ENCODE assay signal across 32 cellular contexts in genomic region chr7:139993592-139993991, GRCh38.
"Had no signal": no experiment of that assay in that cellular context is flagged by ENCODE, and none has a peak within 500 bp of the region (broad histone marks: within the 10 kb centered on the region; RNA-seq: fewer than 3 reads in every experiment).

No MANE protein-coding gene starts in this region.

- H3K36me3 Mint-ChIP-seq: activated naive CD8-positive, alpha-beta T cell treated with anti-CD3 and anti-CD28 coated beads for 36 hours; T-cell had no signal

- H3K4me1 ChIP-seq: ascending aorta, Peyer's patch had no signal

- H3K27ac Mint-ChIP-seq: activated B cell treated with CpG ODN at 0.5 μM for 24 hours; activated CD4-positive, alpha-beta memory T cell treated with anti-CD3 and anti-CD28 coated beads, Interleukin-2, amount 10 ng/mL, durations not matched to agents 7 days and 5 days; activated naive CD8-positive, alpha-beta T cell treated with anti-CD3 and anti-CD28 coated beads for 36 hours; activated T-cell treated with anti-CD3 and anti-CD28 coated beads, Interleukin-2, amount 50 U/mL, for 72 hours; activated T-helper 17 cell treated with anti-CD3 and anti-CD28 coated beads, Interleukin-2, amount 50 U/mL, for 72 hours; T-cell; T-helper 17 cell had no signal

- H3K9me3 ChIP-seq: ascending aorta, MG63, Peyer's patch had no signal

- H3K4me3 ChIP-seq: ascending aorta, cardiac muscle cell, MG63, Peyer's patch had no signal

- H3K27me3 Mint-ChIP-seq: activated B cell treated with CpG ODN at 0.5 μM for 24 hours; activated CD4-positive, alpha-beta memory T cell treated with anti-CD3 and anti-CD28 coated beads, Interleukin-2, amount 10 ng/mL, durations not matched to agents 7 days and 5 days; activated naive CD8-positive, alpha-beta T cell treated with anti-CD3 and anti-CD28 coated beads for 36 hours; activated T-helper 17 cell treated with anti-CD3 and anti-CD28 coated beads, Interleukin-2, amount 50 U/mL, for 72 hours; T-cell; T-helper 17 cell had no signal

- H3K4me3 Mint-ChIP-seq: activated B cell treated with CpG ODN at 0.5 μM for 24 hours; activated CD4-positive, alpha-beta memory T cell treated with anti-CD3 and anti-CD28 coated beads, Interleukin-2, amount 10 ng/mL, durations not matched to agents 7 days and 5 days; activated naive CD8-positive, alpha-beta T cell treated with anti-CD3 and anti-CD28 coated beads for 36 hours; activated T-cell treated with anti-CD3 and anti-CD28 coated beads, Interleukin-2, amount 50 U/mL, for 72 hours; activated T-helper 17 cell treated with anti-CD3 and anti-CD28 coated beads, Interleukin-2, amount 50 U/mL, for 72 hours; T-cell; T-helper 17 cell had no signal

- H3K27me3 ChIP-seq: ascending aorta, cardiac muscle cell, MG63, Peyer's patch had no signal

- H3K4me1 Mint-ChIP-seq: activated CD4-positive, alpha-beta memory T cell treated with anti-CD3 and anti-CD28 coated beads, Interleukin-2, amount 10 ng/mL, durations not matched to agents 7 days and 5 days; activated T-helper 17 cell treated with anti-CD3 and anti-CD28 coated beads, Interleukin-2, amount 50 U/mL, for 72 hours had no signal

- H3K36me3 ChIP-seq: ascending aorta, cardiac muscle cell, MG63, Peyer's patch had no signal

- H3K27ac ChIP-seq: ascending aorta, cardiac muscle cell, Peyer's patch, VCaP had no signal

- H3K9me3 Mint-ChIP-seq: activated B cell treated with CpG ODN at 0.5 μM for 24 hours; activated CD4-positive, alpha-beta memory T cell treated with anti-CD3 and anti-CD28 coated beads, Interleukin-2, amount 10 ng/mL, durations not matched to agents 7 days and 5 days; activated naive CD8-positive, alpha-beta T cell treated with anti-CD3 and anti-CD28 coated beads for 36 hours; activated T-cell treated with anti-CD3 and anti-CD28 coated beads, Interleukin-2, amount 50 U/mL, for 72 hours; activated T-helper 17 cell treated with anti-CD3 and anti-CD28 coated beads, Interleukin-2, amount 50 U/mL, for 72 hours; T-cell had no signal

- ATAC-seq: activated T-cell treated with anti-CD3 and anti-CD28 coated beads, Interleukin-2, amount 50 U/mL, for 72 hours; activated T-helper 17 cell treated with anti-CD3 and anti-CD28 coated beads, Interleukin-2, amount 50 U/mL, for 72 hours; PC-3; SK-N-SH treated with all-trans-retinoic acid at 6 μM for 48 hours; T-cell; T-helper 17 cell had no signal

- DNase-seq: activated B cell treated with CpG ODN at 0.5 μM for 24 hours; activated CD4-positive, alpha-beta memory T cell treated with anti-CD3 and anti-CD28 coated beads, Interleukin-2, amount 10 ng/mL, durations not matched to agents 7 days and 5 days; activated CD4-positive, alpha-beta T cell treated with anti-CD3 and anti-CD28 coated beads for 48 hours; activated CD4-positive, CD25-positive, alpha-beta regulatory T cell treated with anti-CD3 and anti-CD28 coated beads, Interleukin-2, amount 50 U/mL, for 72 hours; activated effector memory CD4-positive, alpha-beta T cell treated with anti-CD3 and anti-CD28 coated beads, Interleukin-2, amount 50 U/mL, for 16 hours; activated naive CD4-positive, alpha-beta T cell; activated naive CD4-positive, alpha-beta T cell treated with anti-CD3 and anti-CD28 coated beads, Interleukin-2, amount 50 U/mL, for 16 hours; activated naive CD8-positive, alpha-beta T cell treated with anti-CD3 and anti-CD28 coated beads for 36 hours; activated T-cell treated with anti-CD3 and anti-CD28 coated beads, Interleukin-2, amount 50 U/mL, for 1 hour; activated T-cell treated with anti-CD3 and anti-CD28 coated beads, Interleukin-2, amount 50 U/mL, for 72 hours; amniotic stem cell; Kasumi-1; KG1; MG63; NCI-H1048; NCI-H1105 treated with DMSO at 0.1 percent for 48 hours; NCI-H1436; NCI-H1694 treated with DMSO at 0.1 percent for 48 hours; NCI-H2029; NCI-H345; NCI-H524 treated with DMSO at 0.1 percent for 48 hours; PC-3; Peyer's patch; RPMI8226; SHP77 treated with DMSO at 0.1 percent for 48 hours; T-cell; T-helper 17 cell had no signal
